8 cellular contexts compared by ENCODE assay signal in genomic region chr1:234987415-234988159, GRCh38.
DNase-seq lines count a peak whose midpoint lies in the region; ATAC-seq lines count a peak whose summit lies in the region.

No MANE protein-coding gene starts in this region.

- H3K4me1 Mint-ChIP-seq in stimulated activated effector memory CD8-positive, alpha-beta T cell treated with anti-CD3 and anti-CD28 coated beads, Interleukin-12 subunit alpha, Interleukin-12 subunit beta, amount 100 ng/mL, for 72 hours, result peaks cover 60% of the 10 kb centered on the region

- ATAC-seq in GM19025 (IDR thresholded peaks at IDR 0.05; ENCODE audit: low read depth, unreplicated experiment), result peak; percentile 81
- ATAC-seq in stimulated activated effector memory CD8-positive, alpha-beta T cell treated with anti-CD3 and anti-CD28 coated beads, Interleukin-12 subunit alpha, Interleukin-12 subunit beta, amount 100 ng/mL, for 72 hours, result no peak

- peak overlapping the region; percentile 93 for H3K27ac ChIP-seq in HUES48 (ENCODE audit: low read depth, low read length)

- no peaks in the 10 kb centered on the region for H3K27me3 ChIP-seq in HUES48 (ENCODE audit: control insufficient read depth, insufficient read depth, low read length)

- DNase-seq in AG08395 (ENCODE audit: low spot score), result peak; percentile 81
- DNase-seq in astrocyte of the hippocampus (ENCODE audit: low read depth, low spot score), result peak; percentile 98
- DNase-seq in islet precursor cell, result peak; percentile 97
- no peak for DNase-seq in stimulated activated effector memory CD8-positive, alpha-beta T cell treated with anti-CD3 and anti-CD28 coated beads, Interleukin-12 subunit alpha, Interleukin-12 subunit beta, amount 100 ng/mL, for 72 hours (ENCODE audit: low spot score in 2 of 2)
- DNase-seq in OCI-M1 (lab: John Stamatoyannopoulos, UW), result no peak
- DNase-seq in NCI-H2227 treated with DMSO at 0.1 percent for 48 hours (lab: John Stamatoyannopoulos, UW), result no peak

- H3K9me3 Mint-ChIP-seq in stimulated activated effector memory CD8-positive, alpha-beta T cell treated with anti-CD3 and anti-CD28 coated beads, Interleukin-12 subunit alpha, Interleukin-12 subunit beta, amount 100 ng/mL, for 72 hours, result peaks cover 3% of the 10 kb centered on the region

- no peak overlapping the region for H3K4me3 ChIP-seq in HUES48 (ENCODE audit: low read depth, low read length)

- H3K9me3 ChIP-seq in HUES48 (ENCODE audit: control insufficient read depth, insufficient read depth, low read length), result no peaks in the 10 kb centered on the region

- no peaks in the 10 kb centered on the region for H3K36me3 ChIP-seq in HUES48 (ENCODE audit: control insufficient read depth, insufficient read depth, low read length)

- H3K36me3 Mint-ChIP-seq in stimulated activated effector memory CD8-positive, alpha-beta T cell treated with anti-CD3 and anti-CD28 coated beads, Interleukin-12 subunit alpha, Interleukin-12 subunit beta, amount 100 ng/mL, for 72 hours, result peaks cover 5% of the 10 kb centered on the region

- H3K9ac ChIP-seq in HUES48 (ENCODE audit: low read depth, low read length), result peak overlapping the region; percentile 42

- H3K4me1 ChIP-seq in HUES48 (ENCODE audit: control insufficient read depth, insufficient read depth, low read length), result peaks cover 26% of the 10 kb centered on the region

- peak overlapping the region; percentile 37 for H3K4me3 Mint-ChIP-seq in stimulated activated effector memory CD8-positive, alpha-beta T cell treated with anti-CD3 and anti-CD28 coated beads, Interleukin-12 subunit alpha, Interleukin-12 subunit beta, amount 100 ng/mL, for 72 hours

- peak overlapping the region; percentile 90 for H3K27ac Mint-ChIP-seq in stimulated activated effector memory CD8-positive, alpha-beta T cell treated with anti-CD3 and anti-CD28 coated beads, Interleukin-12 subunit alpha, Interleukin-12 subunit beta, amount 100 ng/mL, for 72 hours

Comparison
In these comparisons a context has a peak if more than half of its experiments do, and no peak if none do; other contexts are left out.
1. DNase-seq: peak in AG08395 (single experiment), astrocyte of the hippocampus (single experiment) and islet precursor cell (single experiment); none in stimulated activated effector memory CD8-positive, alpha-beta T cell treated with anti-CD3 and anti-CD28 coated beads, Interleukin-12 subunit alpha, Interleukin-12 subunit beta, amount 100 ng/mL, for 72 hours (0 of 2), OCI-M1 (single experiment) and NCI-H2227 treated with DMSO at 0.1 percent for 48 hours (single experiment).